Comparison of ENCODE assay signal across 12 cellular contexts in genomic region chr3:172987268-172987667, GRCh38.
DNase-seq lines count a peak whose midpoint lies in the region; ATAC-seq and TF ChIP-seq lines count a peak whose summit lies in the region.
"Had no signal": no experiment of that assay in that cellular context is flagged by ENCODE, and none has a peak within 500 bp of the region (broad histone marks: within the 10 kb centered on the region; RNA-seq: fewer than 3 reads in every experiment).

No MANE protein-coding gene starts in this region.

- TF ChIP-seq EP300 in Ishikawa (IDR thresholded peaks at IDR 0.05; ENCODE audit: borderline replicate concordance): no peak

- in situ Hi-C loops in G401 (cut with HindIII; ENCODE audit: low sequenced_read_pairs): no loop called here

- no peak overlapping the region for H3K4me3 Mint-ChIP-seq in WTC11
- no peak overlapping the region for H3K4me3 Mint-ChIP-seq in activated CD8-positive, alpha-beta memory T cell treated with anti-CD3 and anti-CD28 coated beads, Interleukin-2, amount 10 ng/mL, durations not matched to agents 7 days and 5 days
- no peak overlapping the region for H3K4me3 Mint-ChIP-seq in activated naive CD8-positive, alpha-beta T cell treated with anti-CD3 and anti-CD28 coated beads for 36 hours
- H3K4me3 Mint-ChIP-seq: activated CD4-positive, alpha-beta T cell treated with anti-CD3 and anti-CD28 coated beads for 36 hours; activated naive CD8-positive, alpha-beta T cell had no signal

- peak; percentile 90 for ATAC-seq in WTC11
- ATAC-seq in activated CD8-positive, alpha-beta memory T cell treated with anti-CD3 and anti-CD28 coated beads, Interleukin-2, amount 10 ng/mL, durations not matched to agents 7 days and 5 days: no peak
- ATAC-seq: activated CD4-positive, alpha-beta T cell treated with anti-CD3 and anti-CD28 coated beads for 36 hours; mucosa of descending colon had no signal

- H3K27ac Mint-ChIP-seq in WTC11: no peak overlapping the region
- no peak overlapping the region for H3K27ac Mint-ChIP-seq in activated CD8-positive, alpha-beta memory T cell treated with anti-CD3 and anti-CD28 coated beads, Interleukin-2, amount 10 ng/mL, durations not matched to agents 7 days and 5 days
- H3K27ac Mint-ChIP-seq in activated naive CD8-positive, alpha-beta T cell treated with anti-CD3 and anti-CD28 coated beads for 36 hours: no peak overlapping the region
- H3K27ac Mint-ChIP-seq: activated CD4-positive, alpha-beta T cell treated with anti-CD3 and anti-CD28 coated beads for 36 hours; activated naive CD8-positive, alpha-beta T cell had no signal

- H3K36me3 Mint-ChIP-seq in WTC11: no peaks in the 10 kb centered on the region
- H3K36me3 Mint-ChIP-seq in activated CD8-positive, alpha-beta memory T cell treated with anti-CD3 and anti-CD28 coated beads, Interleukin-2, amount 10 ng/mL, durations not matched to agents 7 days and 5 days: no peaks in the 10 kb centered on the region
- H3K36me3 Mint-ChIP-seq in activated naive CD8-positive, alpha-beta T cell treated with anti-CD3 and anti-CD28 coated beads for 36 hours: no peaks in the 10 kb centered on the region
- H3K36me3 Mint-ChIP-seq: activated naive CD8-positive, alpha-beta T cell had no signal

- peaks cover 19% of the 10 kb centered on the region for H3K4me1 Mint-ChIP-seq in WTC11
- no peaks in the 10 kb centered on the region for H3K4me1 Mint-ChIP-seq in activated CD8-positive, alpha-beta memory T cell treated with anti-CD3 and anti-CD28 coated beads, Interleukin-2, amount 10 ng/mL, durations not matched to agents 7 days and 5 days
- no peaks in the 10 kb centered on the region for H3K4me1 Mint-ChIP-seq in activated naive CD8-positive, alpha-beta T cell treated with anti-CD3 and anti-CD28 coated beads for 36 hours
- H3K4me1 Mint-ChIP-seq: activated CD4-positive, alpha-beta T cell treated with anti-CD3 and anti-CD28 coated beads for 36 hours had no signal

- CTCF ChIA-PET in WTC11 (lab: Charles Lee): interaction anchor here (1.0 to 1.4 kb wide), 2 partner anchors 58 to 288 kb away, joined by 3 to 4 read pairs; no protein-coding TSS in a partner anchor
- CTCF ChIA-PET in activated CD8-positive, alpha-beta memory T cell treated with anti-CD3 and anti-CD28 coated beads, Interleukin-2, amount 10 ng/mL, durations not matched to agents 7 days and 5 days (lab: Charles Lee): no interaction called here

- no peaks in the 10 kb centered on the region for H3K27me3 Mint-ChIP-seq in WTC11 (ENCODE audit: low read depth)
- H3K27me3 Mint-ChIP-seq in activated CD8-positive, alpha-beta memory T cell treated with anti-CD3 and anti-CD28 coated beads, Interleukin-2, amount 10 ng/mL, durations not matched to agents 7 days and 5 days: no peaks in the 10 kb centered on the region
- H3K27me3 Mint-ChIP-seq in activated naive CD8-positive, alpha-beta T cell treated with anti-CD3 and anti-CD28 coated beads for 36 hours: no peaks in the 10 kb centered on the region
- H3K27me3 Mint-ChIP-seq: activated CD4-positive, alpha-beta T cell treated with anti-CD3 and anti-CD28 coated beads for 36 hours had no signal

- peak; percentile 69 for TF ChIP-seq RAD21 in Ishikawa (IDR thresholded peaks at IDR 0.05; ENCODE audit: low read depth)

- TF ChIP-seq CTCF in WTC11 (IDR thresholded peaks at IDR 0.05): peak; percentile 45

- POLR2A ChIA-PET in WTC11 (lab: Charles Lee): no interaction called here

- no peaks in the 10 kb centered on the region for H3K9me3 Mint-ChIP-seq in WTC11
- H3K9me3 Mint-ChIP-seq in activated CD8-positive, alpha-beta memory T cell treated with anti-CD3 and anti-CD28 coated beads, Interleukin-2, amount 10 ng/mL, durations not matched to agents 7 days and 5 days (ENCODE audit: low read depth): no peaks in the 10 kb centered on the region
- H3K9me3 Mint-ChIP-seq in activated naive CD8-positive, alpha-beta T cell treated with anti-CD3 and anti-CD28 coated beads for 36 hours: no peaks in the 10 kb centered on the region

- DNase-seq in G401 (ENCODE audit: low spot score) (peak; percentile 3), WTC11 (ENCODE audit: low spot score) (peak; percentile 28), medulla oblongata (ENCODE audit: extremely low spot score) (peak; percentile 8), NCI-H510A (lab: John Stamatoyannopoulos, UW) (no peak)
- DNase-seq in activated CD8-positive, alpha-beta memory T cell treated with anti-CD3 and anti-CD28 coated beads, Interleukin-2, amount 10 ng/mL, durations not matched to agents 7 days and 5 days: no peak
- no peak for DNase-seq in activated T-cell treated with anti-CD3 and anti-CD28 coated beads, Interleukin-2, amount 50 U/mL, for 48 hours
- DNase-seq in activated naive CD8-positive, alpha-beta T cell treated with anti-CD3 and anti-CD28 coated beads for 36 hours: no peak
- DNase-seq: activated CD4-positive, alpha-beta T cell treated with anti-CD3 and anti-CD28 coated beads for 36 hours; mucosa of descending colon; stimulated activated CD4-positive, alpha-beta T cell treated with anti-CD3 and anti-CD28 coated beads, Interleukin-15, amount 100 ng/mL, for 24 hours had no signal

TF ChIP-seq in Ishikawa, 13 proteins besides CTCF, POLR2A, EP300 and RAD21:
- TF ChIP-seq TEAD4 (IDR thresholded peaks at IDR 0.05) (0 out of 2 replicates have a peak, but pooled peaks have one; percentile 41), EGR1 (IDR thresholded peaks at IDR 0.05) (no peak)
TF ChIP-seq in Ishikawa: peak in this region for 1.

TF ChIP-seq in WTC11, 78 proteins besides CTCF, POLR2A, EP300 and RAD21:
- TF ChIP-seq ZNF416 (CRISPR knock-in tag; IDR thresholded peaks at IDR 0.05) (no peak), ATF1 (CRISPR knock-in tag; IDR thresholded peaks at IDR 0.05) (no peak), ZNF121 (CRISPR knock-in tag; IDR thresholded peaks at IDR 0.05) (no peak), TEAD1 (CRISPR knock-in tag; IDR thresholded peaks at IDR 0.05) (no peak), FOXJ3 (CRISPR knock-in tag; IDR thresholded peaks at IDR 0.05; ENCODE audit: borderline replicate concordance) (no peak), CBFB (CRISPR knock-in tag; IDR thresholded peaks at IDR 0.05; ENCODE audit: low read depth) (no peak), NFE2L1 (CRISPR knock-in tag; IDR thresholded peaks at IDR 0.05) (no peak), RORB (CRISPR knock-in tag; IDR thresholded peaks at IDR 0.05) (no peak), IRF2 (CRISPR knock-in tag; IDR thresholded peaks at IDR 0.05; ENCODE audit: borderline replicate concordance, low read depth) (no peak), ZNF396 (CRISPR knock-in tag; IDR thresholded peaks at IDR 0.05; ENCODE audit: borderline replicate concordance) (no peak), ESRRA (CRISPR knock-in tag; IDR thresholded peaks at IDR 0.05; ENCODE audit: borderline replicate concordance) (no peak), ZNF281 (CRISPR knock-in tag; IDR thresholded peaks at IDR 0.05) (no peak), HMGXB4 (CRISPR knock-in tag; IDR thresholded peaks at IDR 0.05) (no peak), ZNF232 (CRISPR knock-in tag; IDR thresholded peaks at IDR 0.05) (no peak)
- TF ChIP-seq, protein P1, sequence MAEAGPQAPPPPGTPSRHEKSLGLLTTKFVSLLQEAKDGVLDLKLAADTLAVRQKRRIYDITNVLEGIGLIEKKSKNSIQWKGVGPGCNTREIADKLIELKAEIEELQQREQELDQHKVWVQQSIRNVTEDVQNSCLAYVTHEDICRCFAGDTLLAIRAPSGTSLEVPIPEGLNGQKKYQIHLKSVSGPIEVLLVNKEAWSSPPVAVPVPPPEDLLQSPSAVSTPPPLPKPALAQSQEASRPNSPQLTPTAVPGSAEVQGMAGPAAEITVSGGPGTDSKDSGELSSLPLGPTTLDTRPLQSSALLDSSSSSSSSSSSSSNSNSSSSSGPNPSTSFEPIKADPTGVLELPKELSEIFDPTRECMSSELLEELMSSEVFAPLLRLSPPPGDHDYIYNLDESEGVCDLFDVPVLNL (CRISPR knock-in tag; IDR thresholded peaks at IDR 0.05; ENCODE audit: borderline replicate concordance, low read depth): no peak

Comparison
In these comparisons a context has a peak if more than half of its experiments do, and no peak if none do; other contexts are left out.
1. DNase-seq: peak in G401 (single experiment), WTC11 (single experiment) and medulla oblongata (single experiment); none in activated CD8-positive, alpha-beta memory T cell treated with anti-CD3 and anti-CD28 coated beads, Interleukin-2, amount 10 ng/mL, durations not matched to agents 7 days and 5 days (single experiment), NCI-H510A (single experiment), activated T-cell treated with anti-CD3 and anti-CD28 coated beads, Interleukin-2, amount 50 U/mL, for 48 hours (0 of 2) and activated naive CD8-positive, alpha-beta T cell treated with anti-CD3 and anti-CD28 coated beads for 36 hours (single experiment).